Comparison of ENCODE assay signal across 8 cellular contexts in genomic region chr1:172443666-172444453, GRCh38. TPM values are rescaled to one million over a fixed set of nuclear protein-coding genes. Genes with fewer than 3 reads are reported as not detected.
DNase-seq lines count a peak whose midpoint lies in the region; ATAC-seq, FAIRE-seq and TF ChIP-seq lines count a peak whose summit lies in the region.

Gene PIGC, minus strand, starts transcription at chr1:172444069. Its CDS starts 1,447 bp downstream, at chr1:172442622.

- dilution Hi-C loops in keratinocyte (cut with MboI; ENCODE audit: extremely low pct_ligation_motif_present, low sequenced_read_pairs) = no loop called here

- peaks cover 9% of the 10 kb centered on the region for H3K4me1 ChIP-seq in keratinocyte (ENCODE audit: control insufficient read depth, extremely low read depth, insufficient read depth, low read length)

- H2AFZ ChIP-seq in keratinocyte (ENCODE audit: control insufficient read depth, low read length) = peak within 1 kb of the TSS; percentile 92

- H3K27ac ChIP-seq in keratinocyte (ENCODE audit: control insufficient read depth, insufficient read depth, low read length) = peak within 1 kb of the TSS; percentile 83

- H3K27me3 ChIP-seq in keratinocyte (ENCODE audit: control insufficient read depth, extremely low read depth, insufficient read depth, low read length) = no peaks in the 10 kb centered on the region

- no peaks in the 10 kb centered on the region for H4K20me1 ChIP-seq in keratinocyte (ENCODE audit: control insufficient read depth, extremely low read depth, insufficient read depth, low read length)

- peak; percentile 5 for FAIRE-seq in keratinocyte (lab: Jason Lieb, UNC)

- H3K9me1 ChIP-seq in keratinocyte (ENCODE audit: control insufficient read depth, extremely low read depth, insufficient read depth, low read length) = no peaks in the 10 kb centered on the region

- DNase-seq in AG10803 (ENCODE audit: low read depth) (peak; percentile 84), NCI-H345 treated with DMSO at 0.1 percent for 48 hours (lab: John Stamatoyannopoulos, UW; ENCODE audit: unreplicated experiment) (peak; percentile 90), keratinocyte (ENCODE audit: low read depth, low spot score) (no peak)
- peak; percentile 82 to 85 (median 84) for DNase-seq in activated CD4-positive, CD25-positive, alpha-beta regulatory T cell (lab: John Stamatoyannopoulos, UW)
- DNase-seq in central memory CD4-positive, alpha-beta T cell = peak; percentile 84
- peak; percentile 77 to 87 for DNase-seq in stimulated activated CD4-positive, alpha-beta T cell treated with anti-CD3 and anti-CD28 coated beads, Interleukin-15, amount 100 ng/mL, for 1 hour (ENCODE audit: low read depth in 1 of 2, low spot score in 1 of 2)

- H3K9ac ChIP-seq in keratinocyte (ENCODE audit: control insufficient read depth, extremely low read depth, insufficient read depth, low read length) = peak within 1 kb of the TSS; percentile 91

- H3K36me3 ChIP-seq in keratinocyte (ENCODE audit: control insufficient read depth in 2 of 2, extremely low read depth in 1 of 2, insufficient read depth in 2 of 2, low read length in 2 of 2) = peaks cover 4 to 11% of the 10 kb centered on the region in 2 experiments

- peak within 1 kb of the TSS; percentile 78 for H3K4me2 ChIP-seq in keratinocyte (ENCODE audit: control insufficient read depth, extremely low read depth, insufficient read depth, low read depth, low read length)

- peaks cover 22% of the 10 kb centered on the region for H3K79me2 ChIP-seq in keratinocyte (ENCODE audit: control insufficient read depth, insufficient read depth, low read length)

- H3K4me3 ChIP-seq in AG10803 (ENCODE audit: low read length) (peak within 1 kb of the TSS; percentile 83), keratinocyte (ENCODE audit: control insufficient read depth in 2 of 3, extremely low read depth in 1 of 3, insufficient read depth in 2 of 3, low read depth in 1 of 3, low read length in 3 of 3) (peak within 1 kb of the TSS; percentile 66 to 88 (median 87))

- ATAC-seq in GM19023 (IDR thresholded peaks at IDR 0.05; ENCODE audit: unreplicated experiment) (peak; percentile 100), HG03280 (IDR thresholded peaks at IDR 0.05; ENCODE audit: unreplicated experiment) (peak; percentile 100)

- TF ChIP-seq CTCF in AG10803 (conservative IDR thresholded peaks at IDR 0.05; ENCODE audit: low read length) = peak; percentile 92
- TF ChIP-seq CTCF in keratinocyte (optimal IDR thresholded peaks at IDR 0.05 in 1 of 3, IDR thresholded peaks at IDR 0.05 in 1 of 3, conservative IDR thresholded peaks at IDR 0.05 in 1 of 3; ENCODE audit: extremely low read depth in 1 of 3, insufficient read depth in 2 of 3, low read length in 3 of 3) = peak; percentile 83 to 95 (median 94)

- H3K9me3 ChIP-seq in keratinocyte (ENCODE audit: control insufficient read depth, low read depth, low read length) = no peaks in the 10 kb centered on the region

RNA-seq across cellular contexts. Expression of gene PIGC, which starts in this region (rescaled TPM):
- 18.0 to 21.6 TPM (median 21.2 TPM) in 3 replicates for polyA plus RNA-seq in keratinocyte
- 9.7 TPM for polyA plus RNA-seq in keratinocyte (2011; ENCODE audit: low read depth)
- polyA plus RNA-seq in keratinocyte (2011; cell fraction: cytosol; rRNA removed) = 15.0 and 18.9 TPM in 2 replicates
- 15.4 and 18.6 TPM in 2 replicates for polyA plus RNA-seq in keratinocyte (2011; cell fraction: nucleus; rRNA removed)
- 14.1 and 18.1 TPM in 2 replicates for polyA plus RNA-seq in keratinocyte (2012; ENCODE audit: low replicate concordance)
- polyA minus RNA-seq in keratinocyte = 15.8 to 19.0 TPM (median 16.6 TPM) in 3 replicates
- 8.6 TPM for polyA minus RNA-seq in keratinocyte (2011; cell fraction: cytosol; rRNA and poly(A)+ RNA removed)
- 5.6 and 6.9 TPM in 2 replicates for polyA minus RNA-seq in keratinocyte (2011; cell fraction: nucleus; rRNA and poly(A)+ RNA removed)
